25 cellular contexts compared by ENCODE assay signal in the genomic region with DNA sequence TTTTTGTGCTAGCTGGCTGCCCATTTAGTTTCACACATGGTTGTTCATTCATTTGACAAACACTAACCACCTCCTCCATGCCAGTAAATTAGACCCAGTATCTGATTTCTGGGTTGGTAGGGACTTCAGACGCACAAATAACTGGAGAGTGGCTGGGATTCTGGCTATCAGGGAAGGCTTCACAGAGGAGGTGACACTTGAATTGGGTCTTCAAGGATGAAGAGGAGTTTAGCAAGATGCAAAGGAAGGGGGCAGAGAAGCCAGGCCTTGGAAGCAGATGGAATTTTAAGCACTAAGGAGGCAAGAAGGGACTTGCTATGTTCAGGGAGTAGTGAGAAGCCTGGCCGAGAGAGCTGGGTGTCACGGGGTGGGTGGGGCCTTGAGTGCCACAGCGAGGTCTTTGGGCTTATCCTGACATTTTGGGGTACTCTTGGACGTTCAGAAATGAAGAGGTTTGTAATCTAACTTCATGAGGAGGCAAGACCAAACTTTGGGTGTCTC.
A peak's percentile ranks its signal among the peaks of the same experiment; 100 is the strongest.
DNase-seq lines count a peak whose midpoint lies in the region; ATAC-seq, FAIRE-seq and TF ChIP-seq lines count a peak whose summit lies in the region.
"Had no signal": no experiment of that assay in that cellular context is flagged by ENCODE, and none has a peak within 500 bp of the region (broad histone marks: within the 10 kb centered on the region; RNA-seq: fewer than 3 reads in every experiment).

No MANE protein-coding gene starts in this region.

- DNase-seq in SK-N-SH (no peak), A549 (ENCODE audit: low read depth in 1 of 2, low spot score in 1 of 2) (no peak), bronchial epithelial cell (ENCODE audit: low read depth) (peak; percentile 42), keratinocyte (ENCODE audit: low read depth, low spot score) (no peak), NCI-H1436 (lab: John Stamatoyannopoulos, UW) (no peak), NCI-H1048 (lab: John Stamatoyannopoulos, UW) (no peak)
- DNase-seq: ACHN; AML-193; BE2C; CD4-positive, alpha-beta T cell; CD8-positive, alpha-beta memory T cell; DMS 273 treated with DMSO at 0.1 percent for 48 hours; DMS79 treated with DMSO at 0.1 percent for 48 hours; GF-D8 had no signal

- no peak overlapping the region for H3K9ac ChIP-seq in SK-N-SH
- no peak overlapping the region for H3K9ac ChIP-seq in keratinocyte (ENCODE audit: control insufficient read depth, extremely low read depth, insufficient read depth, low read length)
- H3K9ac ChIP-seq: BLaER1 treated with 17β-estradiol and CSF1 and Interleukin-3, amounts not matched to agents 10 nM and 100 nM had no signal

- FAIRE-seq in A549 (lab: Jason Lieb, UNC) (no peak), bronchial epithelial cell (lab: Jason Lieb, UNC) (no peak), keratinocyte (lab: Jason Lieb, UNC) (peak; percentile 79)
- FAIRE-seq: A204.1, D721Med, GM12891, GM18507, H54 had no signal

- dilution Hi-C loops in keratinocyte (cut with MboI; ENCODE audit: extremely low pct_ligation_motif_present, low sequenced_read_pairs), result no loop called here

- H3K4me3 ChIP-seq in SK-N-SH (ENCODE audit: low read depth in 2 of 2, low read length in 1 of 2) (no peak overlapping the region), A549 (no peak overlapping the region), bronchial epithelial cell (ENCODE audit: low read depth, low read length) (no peak overlapping the region), keratinocyte (ENCODE audit: control insufficient read depth in 2 of 3, extremely low read depth in 1 of 3, insufficient read depth in 2 of 3, low read depth in 1 of 3, low read length in 3 of 3) (no peak overlapping the region)
- H3K4me3 ChIP-seq: BLaER1 treated with 17β-estradiol and CSF1 and Interleukin-3, amounts not matched to agents 10 nM and 100 nM; GM23338; HAP-1 had no signal

- H3K79me2 ChIP-seq in SK-N-SH (ENCODE audit: insufficient read depth) (no peaks in the 10 kb centered on the region), keratinocyte (ENCODE audit: control insufficient read depth, insufficient read depth, low read length) (no peaks in the 10 kb centered on the region)

- TF ChIP-seq EP300 in SK-N-SH (IDR thresholded peaks at IDR 0.05; ENCODE audit: borderline replicate concordance in 1 of 2, low read depth in 1 of 2, low read length in 1 of 2), result no peak
- no peak for TF ChIP-seq EP300 in A549 (IDR thresholded peaks at IDR 0.05)

- no peaks in the 10 kb centered on the region for H3K9me1 ChIP-seq in keratinocyte (ENCODE audit: control insufficient read depth, extremely low read depth, insufficient read depth, low read length)

- no peaks in the 10 kb centered on the region for H3K9me2 ChIP-seq in SK-N-SH

- H3K4me2 ChIP-seq in SK-N-SH, result no peak overlapping the region
- H3K4me2 ChIP-seq in A549, result no peak overlapping the region
- H3K4me2 ChIP-seq in keratinocyte (ENCODE audit: control insufficient read depth, extremely low read depth, insufficient read depth, low read depth, low read length), result peak overlapping the region; percentile 15
- H3K4me2 ChIP-seq: BLaER1 treated with 17β-estradiol and CSF1 and Interleukin-3, amounts not matched to agents 10 nM and 100 nM; GM23338 had no signal

- POLR2A ChIA-PET in SK-N-SH (lab: Yijun Ruan, JAX) (no interaction called here), A549 (lab: Yijun Ruan, JAX) (no interaction called here)

- TF ChIP-seq CTCF in SK-N-SH (IDR thresholded peaks at IDR 0.05), result no peak
- no peak for TF ChIP-seq CTCF in A549 (IDR thresholded peaks at IDR 0.05)
- TF ChIP-seq CTCF in bronchial epithelial cell (IDR thresholded peaks at IDR 0.05; ENCODE audit: insufficient read depth, low read length, severe bottlenecking), result no peak
- TF ChIP-seq CTCF in keratinocyte (optimal IDR thresholded peaks at IDR 0.05 in 1 of 3, IDR thresholded peaks at IDR 0.05 in 1 of 3, conservative IDR thresholded peaks at IDR 0.05 in 1 of 3; ENCODE audit: extremely low read depth in 1 of 3, insufficient read depth in 2 of 3, low read length in 3 of 3), result no peak

- ATAC-seq in SK-N-SH treated with all-trans-retinoic acid at 6 μM for 48 hours (no peak), A549 (no peak), HG03354 (IDR thresholded peaks at IDR 0.05; ENCODE audit: poor library complexity, severe bottlenecking, unreplicated experiment) (no peak)
- ATAC-seq: GM23338 had no signal

- CTCF ChIA-PET in SK-N-SH (lab: Yijun Ruan, JAX), result interaction anchor here (0.6 kb wide), 1 partner anchor 11 kb away, joined by 3 read pairs; no protein-coding TSS in a partner anchor
- CTCF ChIA-PET in A549 (lab: Yijun Ruan, JAX), result interaction anchor here (0.8 kb wide), 1 partner anchor 20 kb away, joined by 3 read pairs; no protein-coding TSS in a partner anchor

- peaks cover 77% of the 10 kb centered on the region for H3K27me3 ChIP-seq in SK-N-SH (ENCODE audit: insufficient read depth)
- H3K27me3 ChIP-seq in bronchial epithelial cell (ENCODE audit: control insufficient read depth, insufficient read depth, low read length), result peaks cover 4% of the 10 kb centered on the region
- no peaks in the 10 kb centered on the region for H3K27me3 ChIP-seq in keratinocyte (ENCODE audit: control insufficient read depth, extremely low read depth, insufficient read depth, low read length)

- TF ChIP-seq RAD21 in SK-N-SH (IDR thresholded peaks at IDR 0.05; ENCODE audit: low read length) (no peak), A549 (conservative IDR thresholded peaks at IDR 0.05 in 1 of 2, IDR thresholded peaks at IDR 0.05 in 1 of 2) (no peak)

- 11% methylated on average over 5 of the region's 5 CpGs for WGBS in SK-N-SH (ENCODE audit: low lambda C conversion rate)
- 34% methylated on average over 5 of the region's 5 CpGs for WGBS in A549 (ENCODE audit: missing lambda C conversion rate)

- no peaks in the 10 kb centered on the region for H3F3A ChIP-seq in SK-N-SH (replicated peaks; ENCODE audit: insufficient read depth)

- H3K27ac ChIP-seq in SK-N-SH (ENCODE audit: low read depth in 2 of 2, low read length in 1 of 2) (no peak overlapping the region), A549 (no peak overlapping the region), keratinocyte (ENCODE audit: control insufficient read depth, insufficient read depth, low read length) (no peak overlapping the region)
- H3K27ac ChIP-seq: 22Rv1; BLaER1 treated with 17β-estradiol and CSF1 and Interleukin-3, amounts not matched to agents 10 nM and 100 nM had no signal

- H4K20me1 ChIP-seq in SK-N-SH (ENCODE audit: insufficient read depth) (no peaks in the 10 kb centered on the region), keratinocyte (ENCODE audit: control insufficient read depth, extremely low read depth, insufficient read depth, low read length) (no peaks in the 10 kb centered on the region)

- TF ChIP-seq POLR2A in A549 (IDR thresholded peaks at IDR 0.05; ENCODE audit: low read length), result no peak

- H3K4me1 ChIP-seq in SK-N-SH (ENCODE audit: control insufficient read depth in 1 of 2, insufficient read depth in 2 of 2, low read depth in 1 of 2, low read length in 1 of 2), result no peaks in the 10 kb centered on the region
- no peaks in the 10 kb centered on the region for H3K4me1 ChIP-seq in A549
- peaks cover 27% of the 10 kb centered on the region for H3K4me1 ChIP-seq in keratinocyte (ENCODE audit: control insufficient read depth, extremely low read depth, insufficient read depth, low read length)
- H3K4me1 ChIP-seq: BE2C, HAP-1 had no signal

- H3K36me3 ChIP-seq in SK-N-SH (replicated peaks in 1 of 2; ENCODE audit: control insufficient read depth in 1 of 2, insufficient read depth in 2 of 2, low read length in 1 of 2) (no peaks in the 10 kb centered on the region), bronchial epithelial cell (ENCODE audit: control insufficient read depth, insufficient read depth, low read length) (no peaks in the 10 kb centered on the region), keratinocyte (ENCODE audit: control insufficient read depth in 2 of 2, extremely low read depth in 1 of 2, insufficient read depth in 2 of 2, low read length in 2 of 2) (no peaks in the 10 kb centered on the region)
- H3K36me3 ChIP-seq: BE2C; BLaER1 treated with 17β-estradiol and CSF1 and Interleukin-3, amounts not matched to agents 10 nM and 100 nM; HAP-1 had no signal

- H2AFZ ChIP-seq in SK-N-SH (ENCODE audit: low read depth), result no peak overlapping the region
- H2AFZ ChIP-seq in keratinocyte (ENCODE audit: control insufficient read depth, low read length), result no peak overlapping the region
- H2AFZ ChIP-seq: GM23338 had no signal

- H3K9me3 ChIP-seq in SK-N-SH (no peaks in the 10 kb centered on the region), A549 (no peaks in the 10 kb centered on the region), keratinocyte (ENCODE audit: control insufficient read depth, low read depth, low read length) (no peaks in the 10 kb centered on the region)
- H3K9me3 ChIP-seq: BE2C; BLaER1 treated with 17β-estradiol and CSF1 and Interleukin-3, amounts not matched to agents 10 nM and 100 nM; HAP-1 had no signal

TF ChIP-seq in SK-N-SH treated with all-trans-retinoic acid at 6 μM for 48 hours, 23 proteins besides CTCF, POLR2A, EP300 and RAD21 (continues in another document):
- TF ChIP-seq PPARA (CRISPR knock-in tag; IDR thresholded peaks at IDR 0.05; ENCODE audit: borderline replicate concordance), result no peak
- TF ChIP-seq ARNTL (CRISPR knock-in tag; IDR thresholded peaks at IDR 0.05; ENCODE audit: borderline replicate concordance, low read depth), result no peak
- TF ChIP-seq ISL1 (CRISPR knock-in tag; IDR thresholded peaks at IDR 0.05), result no peak

TF ChIP-seq in SK-N-SH, 30 proteins besides CTCF, POLR2A, EP300 and RAD21 (continues in another document):
- TF ChIP-seq JUND (IDR thresholded peaks at IDR 0.05) (no peak), ELF1 (IDR thresholded peaks at IDR 0.05) (no peak), GATA2 (CRISPR knock-in tag; IDR thresholded peaks at IDR 0.05) (no peak), FOXJ3 (CRISPR knock-in tag; IDR thresholded peaks at IDR 0.05) (no peak)

TF ChIP-seq in A549, 52 proteins besides CTCF, POLR2A, EP300 and RAD21:
- peak; percentile 43 for TF ChIP-seq ZFP36 (IDR thresholded peaks at IDR 0.05; ENCODE audit: borderline replicate concordance, partially characterized antibody)
- no peak for TF ChIP-seq KDM5A (IDR thresholded peaks at IDR 0.05)
TF ChIP-seq in A549: peak in this region for 1.
